ENCODE assay signal across 14 cellular contexts in the genomic region with DNA sequence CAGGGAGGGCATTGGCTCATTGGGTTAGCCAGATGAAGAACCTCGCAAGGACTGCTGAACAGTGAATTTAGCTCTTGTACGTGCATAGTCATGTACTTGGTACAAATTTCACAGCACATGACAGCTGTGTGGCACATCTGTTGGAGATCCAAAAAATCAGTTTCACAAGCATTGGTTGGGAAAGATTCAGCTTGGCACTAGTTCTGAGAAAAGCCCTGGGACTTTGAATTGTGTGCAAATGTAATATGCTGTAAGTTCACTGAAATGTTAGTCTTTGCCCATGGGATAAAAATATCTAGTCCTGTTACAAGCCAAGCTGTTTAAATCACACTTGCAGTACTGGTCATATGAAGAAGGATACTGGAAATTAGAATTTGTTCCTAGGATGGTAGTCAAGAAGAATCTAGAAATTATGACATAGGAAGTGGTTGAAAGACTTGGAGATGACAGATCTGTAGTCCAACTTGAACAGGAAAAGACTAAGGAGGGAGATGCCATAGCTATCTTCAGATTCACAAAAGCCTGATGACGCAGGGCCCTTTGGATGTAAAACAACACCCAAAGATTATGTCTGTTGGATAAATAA. TPM values are rescaled to one million over a fixed set of nuclear protein-coding genes. Genes with fewer than 3 reads are reported as not detected.
DNase-seq lines count a peak whose midpoint lies in the region; ATAC-seq and TF ChIP-seq lines count a peak whose summit lies in the region.
"Had no signal": no experiment of that assay in that cellular context is flagged by ENCODE, and none has a peak within 500 bp of the region (broad histone marks: within the 10 kb centered on the region; RNA-seq: fewer than 3 reads in every experiment).

No MANE protein-coding gene starts in this region.

- no peak for TF ChIP-seq EP300 in suprapubic skin (IDR thresholded peaks at IDR 0.05)

- H3K27ac ChIP-seq in left lung (peak overlapping the region in 1 of 2 donors; percentile 8), suprapubic skin (peak overlapping the region; percentile 63), Karpas-422 (ENCODE audit: low read length) (no peak overlapping the region)
- H3K27ac ChIP-seq: adrenal gland had no signal

- peaks cover 38% of the 10 kb centered on the region for H3K4me1 Mint-ChIP-seq in HFFc6 (ENCODE audit: low read depth)

- no peak overlapping the region for H3K4me2 ChIP-seq in Karpas-422 (ENCODE audit: low read depth, low read length, poor library complexity, severe bottlenecking)

- no peak overlapping the region for H3K4me3 ChIP-seq in left lung
- H3K4me3 ChIP-seq in suprapubic skin = no peak overlapping the region
- H3K4me3 ChIP-seq in Karpas-422 (ENCODE audit: low read length) = no peak overlapping the region
- H3K4me3 ChIP-seq: adrenal gland had no signal

- H3K9ac ChIP-seq in Karpas-422 (ENCODE audit: low read length) = no peak overlapping the region

- no peak overlapping the region for H2AFZ ChIP-seq in Karpas-422 (ENCODE audit: low read length)

- intact Hi-C loops in left lung (cut with DNase I) = no loop called here

- peak; percentile 12 for DNase-seq in HFFc6
- DNase-seq in epidermal melanocyte (ENCODE audit: insufficient read length, low spot score) = peak; percentile 47
- DNase-seq in left lung = no peak
- no peak for DNase-seq in suprapubic skin (ENCODE audit: low spot score in 2 of 2)
- DNase-seq in Karpas-422 = no peak
- DNase-seq in cerebellar nuclear complex (lab: John Stamatoyannopoulos, UW) = no peak
- DNase-seq: activated CD4-positive, CD25-positive, alpha-beta regulatory T cell; activated T-cell treated with anti-CD3 and anti-CD28 coated beads for 4 hours; COR-L47; endodermal cell; NCI-H2081; retina had no signal

- no peaks in the 10 kb centered on the region for H3K9me2 ChIP-seq in Karpas-422 (replicated peaks; ENCODE audit: insufficient read depth, low read length)

- no peaks in the 10 kb centered on the region for H3K4me1 ChIP-seq in left lung
- peaks cover 13% of the 10 kb centered on the region for H3K4me1 ChIP-seq in suprapubic skin
- no peaks in the 10 kb centered on the region for H3K4me1 ChIP-seq in Karpas-422 (ENCODE audit: low read length)
- H3K4me1 ChIP-seq: adrenal gland had no signal

- no peaks in the 10 kb centered on the region; the same call in 1 of the 2 replicates for H3K36me3 Mint-ChIP-seq in HFFc6 (ENCODE audit: low read depth)

- H3K9me3 Mint-ChIP-seq in HFFc6 = no peaks in the 10 kb centered on the region
- H3K9me3 Mint-ChIP-seq: endodermal cell had no signal

- 49% methylated on average over 3 of the region's 3 CpGs for WGBS in suprapubic skin

- TF ChIP-seq CTCF in HFFc6 (IDR thresholded peaks at IDR 0.05) = no peak
- TF ChIP-seq CTCF in left lung (IDR thresholded peaks at IDR 0.05) = no peak
- TF ChIP-seq CTCF in suprapubic skin (IDR thresholded peaks at IDR 0.05) = no peak

- H4K20me1 ChIP-seq in Karpas-422 (ENCODE audit: insufficient read depth, low read depth, low read length) = no peaks in the 10 kb centered on the region

- H3K27me3 ChIP-seq in left lung (no peaks in the 10 kb centered on the region), suprapubic skin (no peaks in the 10 kb centered on the region), Karpas-422 (ENCODE audit: low read length) (no peaks in the 10 kb centered on the region)
- H3K27me3 ChIP-seq: adrenal gland had no signal

- no peak for TF ChIP-seq POLR2A in suprapubic skin (IDR thresholded peaks at IDR 0.05)

- H3K4me3 Mint-ChIP-seq in HFFc6 = no peak overlapping the region
- H3K4me3 Mint-ChIP-seq: endodermal cell had no signal

- H3K9me3 ChIP-seq in left lung (no peaks in the 10 kb centered on the region), suprapubic skin (no peaks in the 10 kb centered on the region), Karpas-422 (ENCODE audit: low read length) (no peaks in the 10 kb centered on the region)
- H3K9me3 ChIP-seq: adrenal gland had no signal

- H3K27ac Mint-ChIP-seq in HFFc6 = peak overlapping the region; percentile 39
- H3K27ac Mint-ChIP-seq: endodermal cell had no signal

- no peaks in the 10 kb centered on the region for H3K36me3 ChIP-seq in left lung
- no peaks in the 10 kb centered on the region for H3K36me3 ChIP-seq in suprapubic skin
- no peaks in the 10 kb centered on the region for H3K36me3 ChIP-seq in Karpas-422 (ENCODE audit: insufficient read depth, low read length)
- H3K36me3 ChIP-seq: adrenal gland had no signal

- no peaks in the 10 kb centered on the region for H3K79me2 ChIP-seq in Karpas-422 (ENCODE audit: low read length)

- ATAC-seq in left lung = peak; percentile 25
- ATAC-seq in GM21825 (IDR thresholded peaks at IDR 0.05; ENCODE audit: unreplicated experiment) = no peak

- H3K27me3 Mint-ChIP-seq in HFFc6 (ENCODE audit: insufficient read depth) = no peaks in the 10 kb centered on the region

RNA-seq across cellular contexts. Expression of gene LAMC2, which starts 19.2 kb away (rescaled TPM):
- 1 to 10 TPM; 1.5 to 2.3 (median 1.7) TPM for total RNA-seq in HFFc6 (2021; fragmentation: NEBNext Ultra II Directional; extraction: Animal tissue kit (Norgen Biotek cat#: 25700))
- total RNA-seq in left lung (100 to 1,000 TPM in 1 of 2 donors, 10 to 100 TPM in 1; 46.8 to 104 TPM), suprapubic skin (10 to 100 TPM; 24.2 to 46.5 (median 35.5) TPM)
- not detected in 2 replicates for total RNA-seq in Karpas-422 (2014; rRNA removed; shearing (Covaris generic); ENCODE audit: low replicate concordance)

Comparison
In these comparisons a context has a peak if more than half of its experiments do, and no peak if none do; other contexts are left out.
1. DNase-seq: peak in HFFc6 (single experiment) and epidermal melanocyte (single experiment); none in left lung (0 of 2), suprapubic skin (0 of 2), Karpas-422 (single experiment) and cerebellar nuclear complex (0 of 2).
2. RNA of gene LAMC2, which starts 19.2 kb away (total RNA-seq): 46.8 to 104 TPM in left lung and 24.2 to 46.5 TPM in suprapubic skin; 1.5 to 2.3 TPM in HFFc6 and not detected in Karpas-422; every median in the first group is over 4 times any median in the second.